In the genomic region with DNA sequence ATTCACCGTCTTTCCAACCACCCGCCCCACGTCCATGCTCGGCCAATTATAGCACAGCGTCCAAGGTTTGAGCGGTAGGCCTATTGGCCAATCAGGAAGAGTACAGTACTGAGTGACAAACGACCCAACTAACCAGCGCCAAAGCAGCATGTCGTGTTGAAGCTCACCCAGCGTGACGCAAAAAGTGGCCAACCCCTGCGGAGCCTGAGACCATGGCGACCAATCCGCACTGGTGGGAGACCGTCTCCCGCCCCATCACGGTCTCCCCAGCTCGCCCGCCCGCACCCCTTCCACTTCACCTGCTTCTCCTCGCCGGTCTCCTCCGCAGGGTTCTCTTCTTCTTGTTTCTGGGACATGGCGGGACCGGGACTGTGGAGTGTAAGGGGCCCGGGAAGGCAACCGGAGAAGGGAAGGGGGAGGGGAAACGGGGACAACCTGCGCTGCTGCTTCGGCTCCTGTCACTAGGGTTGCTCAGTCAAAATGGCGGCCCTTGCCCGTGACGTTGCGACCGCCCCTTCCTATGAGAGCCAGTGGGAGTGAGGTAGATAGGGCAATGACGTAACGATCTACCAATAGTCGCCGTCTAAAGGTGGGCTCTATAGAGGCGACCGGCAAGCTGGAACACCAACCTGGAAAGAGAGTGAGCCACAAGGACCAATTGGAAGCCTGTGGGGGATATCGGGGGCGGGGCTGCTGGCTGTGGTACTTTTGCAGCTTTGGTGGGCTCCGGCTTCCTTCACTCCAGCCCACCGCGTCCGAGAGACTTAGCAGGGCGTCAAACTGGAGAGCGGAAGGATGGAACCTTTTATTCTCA, we compare ENCODE assay signal across 8 cellular contexts. TPM values are rescaled to one million over a fixed set of nuclear protein-coding genes. Genes with fewer than 3 reads are reported as not detected.
DNase-seq lines count a peak whose midpoint lies in the region; ATAC-seq and TF ChIP-seq lines count a peak whose summit lies in the region.

A gene with protein sequence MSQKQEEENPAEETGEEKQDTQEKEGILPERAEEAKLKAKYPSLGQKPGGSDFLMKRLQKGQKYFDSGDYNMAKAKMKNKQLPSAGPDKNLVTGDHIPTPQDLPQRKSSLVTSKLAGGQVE (minus strand): TSS at position 498 of the 814 bp plus-strand sequence. CDS start 142 bp downstream, at position 356.

- no peaks in the 10 kb centered on the region for H4K20me1 ChIP-seq in fibroblast of lung (ENCODE audit: control insufficient read depth, extremely low read depth, insufficient read depth, low read length)

- peaks cover 17 to 27% (median 18%) of the 10 kb centered on the region in 3 donors for H3K4me1 Mint-ChIP-seq in naive B cell
- H3K4me1 Mint-ChIP-seq in stimulated activated memory B cell treated with anti-CD40 and anti-IgM and Interleukin-4, amounts not matched to agents 10 μg/mL and 1 μg/mL and 100 μg/mL, for 72 hours = peaks cover 20% of the 10 kb centered on the region

- peak within 1 kb of the TSS; percentile 87 for H3K4me3 ChIP-seq in LNCaP clone FGC (ENCODE audit: low read depth, low read length)
- peak within 1 kb of the TSS; percentile 56 to 87 (median 74) for H3K4me3 ChIP-seq in fibroblast of lung (replicated peaks in 1 of 4; ENCODE audit: control extremely low read depth in 1 of 4, insufficient read depth in 1 of 4, low read depth in 3 of 4, low read length in 4 of 4)

- H3K27ac ChIP-seq in fibroblast of lung (ENCODE audit: insufficient read depth, low read length) = peak within 1 kb of the TSS; percentile 93

- DNase-seq in EL = peak; percentile 100
- DNase-seq in H4 (ENCODE audit: low spot score) = peak; percentile 100
- peak; percentile 100 for DNase-seq in LNCaP clone FGC (ENCODE audit: low read depth)
- peak; percentile 100 for DNase-seq in RPMI8226
- peak; percentile 85 to 89 for DNase-seq in activated T-helper 1 cell treated with anti-CD3 and anti-CD28 coated beads, Interleukin-2, amount 50 U/mL, for 16 hours (ENCODE audit: low read depth in 1 of 2, low spot score in 1 of 2)
- peak; percentile 100 for DNase-seq in fibroblast of lung (ENCODE audit: low read depth in 2 of 2)
- DNase-seq in naive B cell = peak; percentile 97

- H3K4me2 ChIP-seq in fibroblast of lung (ENCODE audit: extremely low read depth, insufficient read depth, low read length) = peak within 1 kb of the TSS; percentile 99

- peak; percentile 82 to 86 for ATAC-seq in naive B cell (ENCODE audit: low read depth in 2 of 2)
- peak; percentile 97 for ATAC-seq in stimulated activated memory B cell treated with anti-CD40 and anti-IgM and Interleukin-4, amounts not matched to agents 10 μg/mL and 1 μg/mL and 100 μg/mL, for 72 hours

- no peaks in the 10 kb centered on the region for H3K27me3 Mint-ChIP-seq in naive B cell
- no peaks in the 10 kb centered on the region for H3K27me3 Mint-ChIP-seq in stimulated activated memory B cell treated with anti-CD40 and anti-IgM and Interleukin-4, amounts not matched to agents 10 μg/mL and 1 μg/mL and 100 μg/mL, for 72 hours

- H3K9me3 ChIP-seq in fibroblast of lung (ENCODE audit: control insufficient read depth, insufficient read depth, low read depth, low read length) = no peaks in the 10 kb centered on the region

- H3K27ac Mint-ChIP-seq in naive B cell = peak within 1 kb of the TSS in 1 of 6 donors; percentile 44
- no peak within 1 kb of the TSS for H3K27ac Mint-ChIP-seq in stimulated activated memory B cell treated with anti-CD40 and anti-IgM and Interleukin-4, amounts not matched to agents 10 μg/mL and 1 μg/mL and 100 μg/mL, for 72 hours

- no peaks in the 10 kb centered on the region for H3K27me3 ChIP-seq in fibroblast of lung (ENCODE audit: control insufficient read depth, insufficient read depth, low read length)

- H3K4me1 ChIP-seq in fibroblast of lung (ENCODE audit: control insufficient read depth, extremely low read depth, insufficient read depth, low read length) = no peaks in the 10 kb centered on the region

- H2AFZ ChIP-seq in fibroblast of lung (ENCODE audit: low read length) = peak within 1 kb of the TSS; percentile 83

- peaks cover 7 to 15% of the 10 kb centered on the region in 2 donors for H3K36me3 Mint-ChIP-seq in naive B cell
- H3K36me3 Mint-ChIP-seq in stimulated activated memory B cell treated with anti-CD40 and anti-IgM and Interleukin-4, amounts not matched to agents 10 μg/mL and 1 μg/mL and 100 μg/mL, for 72 hours = peaks cover 18% of the 10 kb centered on the region

- no peaks in the 10 kb centered on the region for H3K9me3 Mint-ChIP-seq in naive B cell
- H3K9me3 Mint-ChIP-seq in stimulated activated memory B cell treated with anti-CD40 and anti-IgM and Interleukin-4, amounts not matched to agents 10 μg/mL and 1 μg/mL and 100 μg/mL, for 72 hours = no peaks in the 10 kb centered on the region

- peaks cover 8% of the 10 kb centered on the region for H3K36me3 ChIP-seq in fibroblast of lung (ENCODE audit: control insufficient read depth, insufficient read depth, low read length)

- peaks cover 31% of the 10 kb centered on the region for H3K79me2 ChIP-seq in fibroblast of lung (ENCODE audit: control insufficient read depth, insufficient read depth, low read length)

- peak within 1 kb of the TSS; percentile 80 for H3K9ac ChIP-seq in fibroblast of lung (ENCODE audit: insufficient read depth, low read length)

- TF ChIP-seq CTCF in LNCaP clone FGC (IDR thresholded peaks at IDR 0.05; ENCODE audit: control insufficient read depth, extremely low read depth, insufficient read depth) = no peak
- TF ChIP-seq CTCF in fibroblast of lung (conservative IDR thresholded peaks at IDR 0.05 in 1 of 2, IDR thresholded peaks at IDR 0.05 in 1 of 2; ENCODE audit: low read depth in 1 of 2, low read length in 2 of 2) = no peak

- H3K4me3 Mint-ChIP-seq in naive B cell = no peak within 1 kb of the TSS
- no peak within 1 kb of the TSS for H3K4me3 Mint-ChIP-seq in stimulated activated memory B cell treated with anti-CD40 and anti-IgM and Interleukin-4, amounts not matched to agents 10 μg/mL and 1 μg/mL and 100 μg/mL, for 72 hours

RNA-seq across cellular contexts. Expression of the gene that starts here (rescaled TPM):
- total RNA-seq in H4 (2014; rRNA removed; shearing (Covaris generic)) = 143 and 154 TPM in 2 replicates
- total RNA-seq in fibroblast of lung = 53.7 and 78.1 TPM in 2 replicates
- 112 and 184 TPM in 2 replicates for polyA plus RNA-seq in fibroblast of lung
- polyA plus RNA-seq in fibroblast of lung (2012) = 86.2 and 127 TPM in 2 replicates
- polyA minus RNA-seq in fibroblast of lung (ENCODE audit: low replicate concordance) = 23.7 and 26.6 TPM in 2 replicates
- polyA plus RNA-seq in naive B cell (ENCODE audit: low read depth in 6 of 6) = 10 to 100 TPM; 57.1 to 85.2 (median 72.9) TPM

Comparison
In these comparisons a context has a peak if more than half of its experiments do, and no peak if none do; other contexts are left out.
1. Peak in every context shown above with its lines: DNase-seq, ATAC-seq, H3K4me3 ChIP-seq and H3K27ac ChIP-seq.